In the genomic region with DNA sequence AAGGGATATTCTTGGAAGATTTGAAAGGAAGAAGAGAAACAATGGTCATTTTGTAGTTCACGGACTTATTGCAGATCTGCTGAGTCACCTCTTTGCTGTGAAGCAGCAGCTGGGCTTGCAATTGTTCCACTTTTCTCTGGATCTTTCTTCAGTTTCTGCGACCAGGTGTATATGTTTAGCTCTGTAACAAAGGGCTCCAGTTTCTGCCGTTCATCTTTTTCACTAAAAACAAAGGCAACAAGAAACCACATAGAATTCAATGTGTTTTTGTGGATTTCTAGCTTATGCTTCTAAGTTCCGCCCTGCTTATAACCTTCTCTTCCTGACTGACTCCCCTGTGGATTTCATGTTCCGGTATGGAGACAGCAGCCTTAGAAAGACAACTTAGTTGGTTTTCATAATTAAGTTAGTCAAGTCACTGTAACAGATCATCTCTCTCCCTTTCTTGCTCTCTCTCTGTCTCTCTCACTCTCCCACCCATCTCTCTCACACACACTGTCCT, we compare ENCODE assay signal across 16 cellular contexts.
DNase-seq lines count a peak whose midpoint lies in the region; TF ChIP-seq lines count a peak whose summit lies in the region.
"Had no signal": no experiment of that assay in that cellular context is flagged by ENCODE, and none has a peak within 500 bp of the region (broad histone marks: within the 10 kb centered on the region; RNA-seq: fewer than 3 reads in every experiment).

No MANE protein-coding gene starts in this region.

- H3K27ac Mint-ChIP-seq in MCF 10A (ENCODE audit: low read depth, unreplicated experiment): no peak overlapping the region
- H3K27ac Mint-ChIP-seq in type B pancreatic cell: peak overlapping the region; percentile 11
- H3K27ac Mint-ChIP-seq: activated naive CD8-positive, alpha-beta T cell treated with anti-CD3 and anti-CD28 coated beads for 36 hours; natural killer cell treated with Interleukin-12 subunit alpha and Interleukin-12 subunit beta and Interleukin-15 and Interleukin-18, amount 100 ng/mL, for 72 hours; T-cell had no signal

- H3K4me3 Mint-ChIP-seq in MCF 10A (ENCODE audit: unreplicated experiment) (no peak overlapping the region), type B pancreatic cell (no peak overlapping the region)
- H3K4me3 Mint-ChIP-seq: activated naive CD8-positive, alpha-beta T cell treated with anti-CD3 and anti-CD28 coated beads for 36 hours; natural killer cell treated with Interleukin-12 subunit alpha and Interleukin-12 subunit beta and Interleukin-15 and Interleukin-18, amount 100 ng/mL, for 72 hours; T-cell had no signal

- peak; percentile 26 for DNase-seq in MCF 10A (ENCODE audit: unreplicated experiment)
- no peak for DNase-seq in breast epithelium (ENCODE audit: low spot score in 2 of 2)
- DNase-seq in amniotic epithelial cell (ENCODE audit: low read depth): peak; percentile 26
- DNase-seq in type B pancreatic cell (ENCODE audit: extremely low spot score, unreplicated experiment): no peak
- no peak for DNase-seq in cerebellar cortex (ENCODE audit: low spot score)
- no peak for DNase-seq in COLO668 (lab: John Stamatoyannopoulos, UW; ENCODE audit: unreplicated experiment)
- no peak for DNase-seq in kidney glomerular epithelial cell (lab: John Stamatoyannopoulos, UW)
- DNase-seq: activated CD8-positive, alpha-beta memory T cell treated with anti-CD3 and anti-CD28 coated beads for 24 hours; activated naive CD8-positive, alpha-beta T cell treated with anti-CD3 and anti-CD28 coated beads for 36 hours; KG1; NCI-H526 treated with DMSO at 0.1 percent for 48 hours; stimulated activated CD4-positive, alpha-beta T cell treated with anti-CD3 and anti-CD28 coated beads, Interleukin-1b, Interleukin-23, amount 100 ng/mL, for 48 hours; stimulated activated naive CD4-positive, alpha-beta T cell; T-cell had no signal

- H3K9me3 ChIP-seq in breast epithelium (no peaks in the 10 kb centered on the region), iPS-18a (ENCODE audit: control insufficient read depth, low read depth, low read length) (no peaks in the 10 kb centered on the region)

- H3K36me3 ChIP-seq in breast epithelium: no peaks in the 10 kb centered on the region
- H3K36me3 ChIP-seq in iPS-18a (ENCODE audit: control insufficient read depth, low read depth, low read length): no peaks in the 10 kb centered on the region

- no TSS peak for BruUV-seq in MCF 10A (replicated peaks; lab: Mats Ljungman, UMichigan)

- CTCF ChIA-PET in MCF 10A (lab: Yijun Ruan, JAX): no interaction called here

- H3K4me1 ChIP-seq in breast epithelium (no peaks in the 10 kb centered on the region), iPS-18a (ENCODE audit: control insufficient read depth, low read depth, low read length) (peaks cover 5% of the 10 kb centered on the region)

- TF ChIP-seq POLR2A in breast epithelium (IDR thresholded peaks at IDR 0.05): no peak

- peak overlapping the region in 1 of 3 donors; percentile 6 for H3K4me3 ChIP-seq in breast epithelium
- no peak overlapping the region for H3K4me3 ChIP-seq in iPS-18a (ENCODE audit: low read length)

- no peaks in the 10 kb centered on the region for H3K36me3 Mint-ChIP-seq in MCF 10A (ENCODE audit: insufficient read depth, unreplicated experiment)
- no peaks in the 10 kb centered on the region for H3K36me3 Mint-ChIP-seq in type B pancreatic cell
- H3K36me3 Mint-ChIP-seq: activated naive CD8-positive, alpha-beta T cell treated with anti-CD3 and anti-CD28 coated beads for 36 hours; T-cell had no signal

- POLR2A ChIA-PET in MCF 10A (lab: Yijun Ruan, JAX): no interaction called here

- TF ChIP-seq CTCF in MCF 10A (IDR thresholded peaks at IDR 0.05; ENCODE audit: unreplicated experiment) (no peak), breast epithelium (IDR thresholded peaks at IDR 0.05) (no peak), type B pancreatic cell (conservative IDR thresholded peaks at IDR 0.05) (no peak)

- H3K27me3 ChIP-seq in breast epithelium (no peaks in the 10 kb centered on the region), iPS-18a (ENCODE audit: control insufficient read depth, insufficient read depth, low read length) (no peaks in the 10 kb centered on the region)

- no peak overlapping the region for H3K9ac ChIP-seq in iPS-18a (ENCODE audit: low read length)

- intact Hi-C loops in MCF 10A (cut with micrococcal nuclease): no loop called here
- intact Hi-C loops in breast epithelium (cut with DNase I; ENCODE audit: low total_unique reads): loop anchor here (10.0 kb wide), 1 partner anchor 1397 kb away; no protein-coding TSS in a partner anchor

- H3K4me1 Mint-ChIP-seq in MCF 10A (ENCODE audit: insufficient read depth, unreplicated experiment) (peaks cover 11% of the 10 kb centered on the region), type B pancreatic cell (ENCODE audit: unreplicated experiment) (no peaks in the 10 kb centered on the region)
- H3K4me1 Mint-ChIP-seq: activated naive CD8-positive, alpha-beta T cell treated with anti-CD3 and anti-CD28 coated beads for 36 hours; T-cell had no signal

- H3K27ac ChIP-seq in breast epithelium (no peak overlapping the region), iPS-18a (ENCODE audit: low read length) (peak overlapping the region; percentile 49)

- H3K27me3 Mint-ChIP-seq in MCF 10A (ENCODE audit: insufficient read depth, unreplicated experiment) (no peaks in the 10 kb centered on the region), type B pancreatic cell (no peaks in the 10 kb centered on the region)
- H3K27me3 Mint-ChIP-seq: activated naive CD8-positive, alpha-beta T cell treated with anti-CD3 and anti-CD28 coated beads for 36 hours; natural killer cell treated with Interleukin-12 subunit alpha and Interleukin-12 subunit beta and Interleukin-15 and Interleukin-18, amount 100 ng/mL, for 72 hours; T-cell had no signal

- H3K9me3 Mint-ChIP-seq in MCF 10A (ENCODE audit: unreplicated experiment): no peaks in the 10 kb centered on the region
- H3K9me3 Mint-ChIP-seq in type B pancreatic cell: no peaks in the 10 kb centered on the region

Comparison
In these comparisons a context has a peak if more than half of its experiments do, and no peak if none do; other contexts are left out.
1. DNase-seq: peak in MCF 10A (single experiment) and amniotic epithelial cell (single experiment); none in breast epithelium (0 of 2), type B pancreatic cell (single experiment), cerebellar cortex (single experiment), COLO668 (single experiment) and kidney glomerular epithelial cell (single experiment).